In the genomic region with DNA sequence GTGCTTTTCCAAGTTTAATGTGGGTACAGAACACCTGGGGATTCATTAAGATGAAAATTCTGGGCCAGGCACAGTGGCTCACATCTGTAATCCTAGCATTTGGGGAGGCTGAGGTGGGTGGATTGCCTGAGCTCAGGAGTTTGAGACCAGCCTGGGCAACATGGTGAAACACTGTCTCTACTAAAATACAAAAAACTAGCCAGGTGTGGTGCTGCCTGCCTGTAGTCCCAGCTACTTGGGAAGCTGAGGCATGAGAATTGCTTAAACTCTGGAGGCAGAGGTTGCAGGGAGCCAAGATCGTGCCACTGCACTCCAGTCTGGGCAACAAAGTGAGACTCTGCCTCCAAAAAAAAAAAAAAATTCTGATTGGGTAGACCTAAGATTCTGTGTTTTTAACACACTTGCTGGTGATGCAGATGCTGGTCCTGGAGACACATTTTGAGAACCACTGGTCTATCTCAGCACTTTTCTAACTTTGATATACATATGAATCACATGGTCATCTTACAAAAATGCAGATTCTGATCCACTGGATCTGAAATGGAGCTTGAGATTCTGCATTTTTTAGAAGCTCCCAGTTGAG, we compare ENCODE assay signal across 16 cellular contexts.
DNase-seq lines count a peak whose midpoint lies in the region; ATAC-seq and TF ChIP-seq lines count a peak whose summit lies in the region.
"Had no signal": no experiment of that assay in that cellular context is flagged by ENCODE, and none has a peak within 500 bp of the region (broad histone marks: within the 10 kb centered on the region; RNA-seq: fewer than 3 reads in every experiment).

No MANE protein-coding gene starts in this region.

- no peaks in the 10 kb centered on the region for H3K27me3 ChIP-seq in GM06990 (replicated peaks; ENCODE audit: control insufficient read depth, insufficient read depth, low read length)
- no peaks in the 10 kb centered on the region for H3K27me3 ChIP-seq in Karpas-422 (ENCODE audit: low read length)

- no peaks in the 10 kb centered on the region for H3K36me3 ChIP-seq in GM06990 (ENCODE audit: control insufficient read depth, insufficient read depth, low read length)
- no peaks in the 10 kb centered on the region for H3K36me3 ChIP-seq in Karpas-422 (ENCODE audit: insufficient read depth, low read length)

- H2AFZ ChIP-seq in Karpas-422 (ENCODE audit: low read length), result no peak overlapping the region

- no peak for TF ChIP-seq CTCF in GM06990 (IDR thresholded peaks at IDR 0.05; ENCODE audit: insufficient read depth, low read length, poor library complexity, severe bottlenecking)

- H3K36me3 Mint-ChIP-seq in T-helper 2 cell treated with Interferon-gamma antibody and Interleukin-4, amounts not matched to agents 5 μg/mL and 100 μg/mL, for 36 hours (ENCODE audit: low read depth), result peaks cover 4% of the 10 kb centered on the region
- H3K36me3 Mint-ChIP-seq in activated naive CD8-positive, alpha-beta T cell treated with anti-CD3 and anti-CD28 coated beads, Interleukin-2, amount 10 ng/mL, durations not matched to agents 7 days and 5 days, result peaks cover 21% of the 10 kb centered on the region

- no peaks in the 10 kb centered on the region for H3K9me3 ChIP-seq in Karpas-422 (ENCODE audit: low read length)

- no peaks in the 10 kb centered on the region for H3K4me1 ChIP-seq in Karpas-422 (ENCODE audit: low read length)

- no peak overlapping the region for H3K4me2 ChIP-seq in Karpas-422 (ENCODE audit: low read depth, low read length, poor library complexity, severe bottlenecking)

- no peaks in the 10 kb centered on the region for H3K9me2 ChIP-seq in Karpas-422 (replicated peaks; ENCODE audit: insufficient read depth, low read length)

- H3K4me3 ChIP-seq in GM06990 (replicated peaks; ENCODE audit: low read depth, low read length) (no peak overlapping the region), Karpas-422 (ENCODE audit: low read length) (no peak overlapping the region)

- H3K27ac ChIP-seq in Karpas-422 (ENCODE audit: low read length), result no peak overlapping the region

- no peak overlapping the region for H3K9ac ChIP-seq in Karpas-422 (ENCODE audit: low read length)

- POLR2A ChIA-PET in activated naive CD8-positive, alpha-beta T cell treated with anti-CD3 and anti-CD28 coated beads, Interleukin-2, amount 10 ng/mL, durations not matched to agents 7 days and 5 days (lab: Charles Lee), result interaction anchor here (0.6 to 1.5 kb wide), 6 partner anchors 63 to 1373 kb away, joined by 3 to 5 read pairs (median 4); no protein-coding TSS in a partner anchor

- no peaks in the 10 kb centered on the region for H3K9me3 Mint-ChIP-seq in T-helper 2 cell treated with Interferon-gamma antibody and Interleukin-4, amounts not matched to agents 5 μg/mL and 100 μg/mL, for 36 hours
- H3K9me3 Mint-ChIP-seq in activated naive CD8-positive, alpha-beta T cell treated with anti-CD3 and anti-CD28 coated beads, Interleukin-2, amount 10 ng/mL, durations not matched to agents 7 days and 5 days, result peaks cover 5% of the 10 kb centered on the region
- H3K9me3 Mint-ChIP-seq: CD4-positive, alpha-beta T cell had no signal

- ATAC-seq in activated naive CD8-positive, alpha-beta T cell treated with anti-CD3 and anti-CD28 coated beads, Interleukin-2, amount 10 ng/mL, durations not matched to agents 7 days and 5 days (ENCODE audit: low read depth), result no peak
- ATAC-seq in GM21529 (IDR thresholded peaks at IDR 0.05; ENCODE audit: unreplicated experiment), result no peak

- H3K79me2 ChIP-seq in Karpas-422 (ENCODE audit: low read length), result no peaks in the 10 kb centered on the region

- peak overlapping the region; percentile 82 for H3K27ac Mint-ChIP-seq in T-helper 2 cell treated with Interferon-gamma antibody and Interleukin-4, amounts not matched to agents 5 μg/mL and 100 μg/mL, for 36 hours
- H3K27ac Mint-ChIP-seq in activated naive CD8-positive, alpha-beta T cell treated with anti-CD3 and anti-CD28 coated beads, Interleukin-2, amount 10 ng/mL, durations not matched to agents 7 days and 5 days, result peak overlapping the region; percentile 79

- H3K4me1 Mint-ChIP-seq in T-helper 2 cell treated with Interferon-gamma antibody and Interleukin-4, amounts not matched to agents 5 μg/mL and 100 μg/mL, for 36 hours (ENCODE audit: low read depth), result peaks cover 80% of the 10 kb centered on the region
- H3K4me1 Mint-ChIP-seq in activated naive CD8-positive, alpha-beta T cell treated with anti-CD3 and anti-CD28 coated beads, Interleukin-2, amount 10 ng/mL, durations not matched to agents 7 days and 5 days, result peaks cover 38% of the 10 kb centered on the region

- no peak overlapping the region for H3K4me3 Mint-ChIP-seq in T-helper 2 cell treated with Interferon-gamma antibody and Interleukin-4, amounts not matched to agents 5 μg/mL and 100 μg/mL, for 36 hours
- no peak overlapping the region for H3K4me3 Mint-ChIP-seq in activated naive CD8-positive, alpha-beta T cell treated with anti-CD3 and anti-CD28 coated beads, Interleukin-2, amount 10 ng/mL, durations not matched to agents 7 days and 5 days
- H3K4me3 Mint-ChIP-seq: CD4-positive, alpha-beta T cell had no signal

- no peaks in the 10 kb centered on the region for H3K27me3 Mint-ChIP-seq in T-helper 2 cell treated with Interferon-gamma antibody and Interleukin-4, amounts not matched to agents 5 μg/mL and 100 μg/mL, for 36 hours (ENCODE audit: low read depth)
- H3K27me3 Mint-ChIP-seq in activated naive CD8-positive, alpha-beta T cell treated with anti-CD3 and anti-CD28 coated beads, Interleukin-2, amount 10 ng/mL, durations not matched to agents 7 days and 5 days, result no peaks in the 10 kb centered on the region
- H3K27me3 Mint-ChIP-seq: CD4-positive, alpha-beta T cell had no signal

- no peaks in the 10 kb centered on the region for H4K20me1 ChIP-seq in Karpas-422 (ENCODE audit: insufficient read depth, low read depth, low read length)

- peak; percentile 49 to 52 for DNase-seq in activated T-cell treated with anti-CD3 and anti-CD28 coated beads, Interleukin-2, amount 50 U/mL, for 48 hours
- DNase-seq in activated T-cell treated with anti-CD3 and anti-CD28 coated beads, Interleukin-2, amount 50 U/mL, for 1 hour, result no peak
- DNase-seq in GM06990 (ENCODE audit: extremely low read depth, insufficient read length) (peak; percentile 6), Karpas-422 (no peak)
- no peak for DNase-seq in T-helper 2 cell treated with Interferon-gamma antibody and Interleukin-4, amounts not matched to agents 5 μg/mL and 100 μg/mL, for 36 hours (ENCODE audit: low spot score)
- DNase-seq in activated naive CD8-positive, alpha-beta T cell treated with anti-CD3 and anti-CD28 coated beads, Interleukin-2, amount 10 ng/mL, durations not matched to agents 7 days and 5 days, result no peak
- DNase-seq: ACHN, Calu3, HCEC 1CT, NCI-H1417, NCI-H2029, NCI-H2171 treated with DMSO at 0.1 percent for 48 hours, NCI-H510A treated with DMSO at 0.1 percent for 48 hours, RPMI8226 had no signal

Comparison
In these comparisons a context has a peak if more than half of its experiments do, and no peak if none do; other contexts are left out.
1. DNase-seq: peak in activated T-cell treated with anti-CD3 and anti-CD28 coated beads, Interleukin-2, amount 50 U/mL, for 48 hours (2 of 2) and GM06990 (single experiment); none in activated T-cell treated with anti-CD3 and anti-CD28 coated beads, Interleukin-2, amount 50 U/mL, for 1 hour (single experiment), T-helper 2 cell treated with Interferon-gamma antibody and Interleukin-4, amounts not matched to agents 5 μg/mL and 100 μg/mL, for 36 hours (single experiment), activated naive CD8-positive, alpha-beta T cell treated with anti-CD3 and anti-CD28 coated beads, Interleukin-2, amount 10 ng/mL, durations not matched to agents 7 days and 5 days (single experiment) and Karpas-422 (single experiment).